19 cellular contexts compared by ENCODE assay signal in the genomic region with DNA sequence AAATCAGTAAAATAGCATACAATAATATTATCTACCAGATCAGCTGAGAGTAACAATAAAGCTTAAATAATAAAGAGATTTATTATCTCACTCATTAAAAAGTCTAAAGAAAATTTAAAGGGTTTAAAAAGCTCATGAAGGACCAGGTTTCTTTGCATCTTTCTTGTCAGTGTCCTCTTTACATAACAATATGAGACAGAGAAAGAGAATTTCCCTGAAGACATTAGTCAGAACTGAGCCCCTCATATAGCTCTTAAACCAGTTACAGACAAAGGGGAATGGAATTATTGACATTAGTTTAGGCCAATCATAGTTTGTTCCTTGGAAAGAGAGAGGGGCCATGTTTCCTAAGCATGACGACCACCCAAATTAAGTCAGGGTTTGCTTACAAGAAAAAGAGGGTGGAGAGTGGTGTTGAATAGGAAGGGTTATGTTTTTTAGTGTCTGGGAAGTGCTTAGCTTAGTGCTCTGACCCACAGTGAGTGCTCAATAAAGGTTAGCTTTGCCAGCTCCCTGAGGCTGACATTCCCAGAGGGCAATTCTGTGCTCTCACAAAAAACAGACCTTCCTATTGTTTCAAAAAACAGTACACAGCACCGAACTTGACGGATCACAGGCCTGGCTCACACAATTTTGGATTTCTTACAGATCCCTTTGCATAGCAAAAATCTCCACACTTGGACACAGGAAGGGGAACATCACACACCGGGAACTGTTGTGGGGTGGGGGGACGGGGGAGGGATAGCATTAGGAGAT.
"Had no signal": no experiment of that assay in that cellular context is flagged by ENCODE, and none has a peak within 500 bp of the region (broad histone marks: within the 10 kb centered on the region; RNA-seq: fewer than 3 reads in every experiment).

No MANE protein-coding gene starts in this region.

- DNase-seq: activated CD4-positive, alpha-beta T cell treated with anti-CD3 and anti-CD28 coated beads, Interleukin-2, amount 50 U/mL, for 4 hours; activated gamma-delta T cell; foreskin keratinocyte; glutamatergic neuron; hippocampal formation; kidney; left lung; mammary epithelial cell; psoas muscle; stimulated activated CD4-positive, alpha-beta T cell treated with anti-CD3 and anti-CD28 coated beads, Interleukin-4, amount 100 ng/mL, for 1 hour; SW 1271; thyroid gland; uterus; WERI-Rb-1 had no signal

- H3K27ac ChIP-seq: epithelial cell of prostate, foreskin keratinocyte, left lung, psoas muscle, skin epidermis, thyroid gland, uterus, WERI-Rb-1 had no signal

- H3K4me3 Mint-ChIP-seq: activated naive CD4-positive, alpha-beta T cell treated with anti-CD3 and anti-CD28 coated beads, Interleukin-2, amount 50 U/mL, for 24 hours; stimulated activated effector memory CD8-positive, alpha-beta T cell treated with anti-CD3 and anti-CD28 coated beads, Interleukin-12 subunit alpha, Interleukin-12 subunit beta, amount 100 ng/mL, for 72 hours had no signal

- H3K4me1 ChIP-seq: foreskin keratinocyte, uterus had no signal

- H3K27me3 ChIP-seq: thyroid gland, uterus had no signal

- H3K36me3 Mint-ChIP-seq: activated naive CD4-positive, alpha-beta T cell treated with anti-CD3 and anti-CD28 coated beads, Interleukin-2, amount 50 U/mL, for 24 hours; stimulated activated effector memory CD8-positive, alpha-beta T cell treated with anti-CD3 and anti-CD28 coated beads, Interleukin-12 subunit alpha, Interleukin-12 subunit beta, amount 100 ng/mL, for 72 hours had no signal

- H3K9me3 ChIP-seq: left lung, psoas muscle, thyroid gland, uterus had no signal

- H3K27ac Mint-ChIP-seq: activated naive CD4-positive, alpha-beta T cell treated with anti-CD3 and anti-CD28 coated beads, Interleukin-2, amount 50 U/mL, for 24 hours; activated T-cell treated with anti-CD3 and anti-CD28 coated beads, Interleukin-2, amount 50 U/mL, for 72 hours; stimulated activated effector memory CD8-positive, alpha-beta T cell treated with anti-CD3 and anti-CD28 coated beads, Interleukin-12 subunit alpha, Interleukin-12 subunit beta, amount 100 ng/mL, for 72 hours had no signal

- H3K4me3 ChIP-seq: left lung, psoas muscle, skin epidermis, thyroid gland, uterus had no signal

- H3K9me3 Mint-ChIP-seq: activated naive CD4-positive, alpha-beta T cell treated with anti-CD3 and anti-CD28 coated beads, Interleukin-2, amount 50 U/mL, for 24 hours; activated T-cell treated with anti-CD3 and anti-CD28 coated beads, Interleukin-2, amount 50 U/mL, for 72 hours; stimulated activated effector memory CD8-positive, alpha-beta T cell treated with anti-CD3 and anti-CD28 coated beads, Interleukin-12 subunit alpha, Interleukin-12 subunit beta, amount 100 ng/mL, for 72 hours had no signal

- ATAC-seq: foreskin keratinocyte, left lung, psoas muscle had no signal

- H3K36me3 ChIP-seq: left lung, thyroid gland, uterus, WERI-Rb-1 had no signal

- H3K4me1 Mint-ChIP-seq: activated naive CD4-positive, alpha-beta T cell treated with anti-CD3 and anti-CD28 coated beads, Interleukin-2, amount 50 U/mL, for 24 hours had no signal
